In the genomic region with DNA sequence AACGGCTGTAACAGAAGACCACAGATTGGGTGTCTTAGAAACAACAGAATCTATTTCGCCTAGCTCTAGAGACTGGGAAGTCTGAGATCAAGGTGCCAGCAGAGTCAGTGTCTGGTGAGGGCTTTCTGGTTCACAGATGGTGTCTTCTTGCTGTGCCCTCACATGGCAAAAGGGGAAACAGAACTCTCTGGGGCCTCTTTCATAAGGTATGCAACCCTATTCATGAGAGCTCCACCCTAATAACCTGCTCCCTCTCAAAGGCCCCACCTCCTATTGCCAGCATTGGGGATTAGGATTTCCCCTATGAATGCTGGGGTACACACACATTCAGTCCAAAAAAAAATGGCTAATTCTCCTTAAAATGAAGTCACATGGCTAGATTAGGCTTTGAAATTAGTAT, we compare ENCODE assay signal across 26 cellular contexts. TPM values are rescaled to one million over a fixed set of nuclear protein-coding genes. Genes with fewer than 3 reads are reported as not detected.
A peak's percentile ranks its signal among the peaks of the same experiment; 100 is the strongest.
DNase-seq lines count a peak whose midpoint lies in the region; ATAC-seq, FAIRE-seq and TF ChIP-seq lines count a peak whose summit lies in the region.
"Had no signal": no experiment of that assay in that cellular context is flagged by ENCODE, and none has a peak within 500 bp of the region (broad histone marks: within the 10 kb centered on the region; RNA-seq: fewer than 3 reads in every experiment).

No MANE protein-coding gene starts in this region.

- FAIRE-seq in K562 (lab: Jason Lieb, UNC), result no peak
- FAIRE-seq: A549 had no signal

- POLR2A ChIA-PET in K562 (lab: Yijun Ruan, JAX), result interaction anchor here (0.7 to 2.4 kb wide), 3 partner anchors 10 to 63 kb away, joined by 3 to 29 read pairs (median 13); partner anchors contain the start of gene TXNDC5
- POLR2A ChIA-PET in naive thymus-derived CD8-positive, alpha-beta T cell (lab: Charles Lee), result no interaction called here

- H3K4me2 ChIP-seq in MM.1S (ENCODE audit: low read depth, low read length), result peak overlapping the region; percentile 100
- peak overlapping the region; percentile 23; the same call in 1 of the 2 replicates for H3K4me2 ChIP-seq in K562 (ENCODE audit: insufficient read depth, low read length)
- H3K4me2 ChIP-seq: A549, BLaER1 had no signal

- H3K4me1 ChIP-seq in MM.1S (ENCODE audit: low read length) (peaks cover 99% of the 10 kb centered on the region), K562 (replicated peaks in 1 of 2; ENCODE audit: control insufficient read depth in 2 of 2, insufficient read depth in 2 of 2, low read length in 2 of 2) (peaks cover 5 to 34% of the 10 kb centered on the region in 2 experiments)
- H3K4me1 ChIP-seq: adrenal gland, BLaER1 had no signal

- H3K27me3 ChIP-seq in MM.1S (replicated peaks; ENCODE audit: insufficient read depth, low read length) (no peaks in the 10 kb centered on the region), K562 (ENCODE audit: control insufficient read depth in 2 of 2, insufficient read depth in 2 of 2, low read length in 2 of 2) (no peaks in the 10 kb centered on the region)
- H3K27me3 ChIP-seq: adrenal gland, BLaER1, colonic mucosa, gastroesophageal sphincter had no signal

- peaks cover 14% of the 10 kb centered on the region for H3K9me1 ChIP-seq in K562 (ENCODE audit: control insufficient read depth, insufficient read depth, low read length)

- intact Hi-C loops in K562 (cut with micrococcal nuclease), result no loop called here

- H3K36me3 Mint-ChIP-seq in naive thymus-derived CD8-positive, alpha-beta T cell, result peaks cover 0 to 76% (median 13%) of the 10 kb centered on the region in 3 donors
- H3K36me3 Mint-ChIP-seq in activated naive CD4-positive, alpha-beta T cell treated with anti-CD3 and anti-CD28 coated beads, Interleukin-2, amount 50 U/mL, for 72 hours, result peaks cover 28 to 37% of the 10 kb centered on the region in 2 donors

- H3K27ac Mint-ChIP-seq in naive thymus-derived CD8-positive, alpha-beta T cell, result peak overlapping the region in 1 of 10 donors; percentile 22
- H3K27ac Mint-ChIP-seq in activated naive CD4-positive, alpha-beta T cell treated with anti-CD3 and anti-CD28 coated beads, Interleukin-2, amount 50 U/mL, for 72 hours, result no peak overlapping the region
- H3K27ac Mint-ChIP-seq: activated CD4-positive, alpha-beta memory T cell treated with anti-CD3 and anti-CD28 coated beads for 36 hours had no signal

- peaks cover 0 to 3% (median 0%) of the 10 kb centered on the region in 4 donors for H3K4me1 Mint-ChIP-seq in naive thymus-derived CD8-positive, alpha-beta T cell

- peaks cover 97% of the 10 kb centered on the region for H3K79me2 ChIP-seq in MM.1S (ENCODE audit: low read length)
- H3K79me2 ChIP-seq in K562 (ENCODE audit: control insufficient read depth, insufficient read depth, low read length), result peaks cover 24% of the 10 kb centered on the region

- TF ChIP-seq EP300 in K562 (IDR thresholded peaks at IDR 0.05; ENCODE audit: low read length), result no peak

- BruUV-seq in K562 (replicated peaks; lab: Mats Ljungman, UMichigan), result no TSS peak

- peak overlapping the region; percentile 100 for H3K9ac ChIP-seq in MM.1S (ENCODE audit: low read length)
- no peak overlapping the region for H3K9ac ChIP-seq in K562 (ENCODE audit: insufficient read depth in 1 of 2, low read depth in 2 of 2, low read length in 2 of 2)
- H3K9ac ChIP-seq: BLaER1 had no signal

- H3F3A ChIP-seq in MM.1S (ENCODE audit: insufficient read depth, low read length), result peaks cover 100% of the 10 kb centered on the region

- no peaks in the 10 kb centered on the region for H3K9me2 ChIP-seq in MM.1S (replicated peaks; ENCODE audit: insufficient read depth, low read length)

- TF ChIP-seq CTCF in GM12865 (IDR thresholded peaks at IDR 0.05; ENCODE audit: insufficient read depth, low read depth, low read length, missing control alignments) (no peak), MM.1S (IDR thresholded peaks at IDR 0.05; ENCODE audit: low read length) (no peak), K562 (IDR thresholded peaks at IDR 0.05 in 2 of 3, conservative IDR thresholded peaks at IDR 0.05 in 1 of 3; ENCODE audit: insufficient read depth in 2 of 3, low read depth in 1 of 3, low read length in 3 of 3) (no peak)

- H3K4me3 Mint-ChIP-seq in naive thymus-derived CD8-positive, alpha-beta T cell, result no peak overlapping the region
- H3K4me3 Mint-ChIP-seq: activated CD4-positive, alpha-beta memory T cell treated with anti-CD3 and anti-CD28 coated beads for 36 hours had no signal

- H3K4me3 ChIP-seq in GM12865 (ENCODE audit: low read depth, low read length) (no peak overlapping the region), MM.1S (ENCODE audit: low read length) (peak overlapping the region; percentile 14), K562 (no peak overlapping the region)
- H3K4me3 ChIP-seq: A549, adrenal gland, BLaER1, colonic mucosa, gastroesophageal sphincter, lung had no signal

- H3K27me3 Mint-ChIP-seq in naive thymus-derived CD8-positive, alpha-beta T cell, result no peaks in the 10 kb centered on the region
- H3K27me3 Mint-ChIP-seq: activated CD4-positive, alpha-beta memory T cell treated with anti-CD3 and anti-CD28 coated beads for 36 hours had no signal

- CTCF ChIA-PET in K562 (lab: Yijun Ruan, JAX; ENCODE audit: low intra/inter-chr PET ratio), result no interaction called here

- DNase-seq in GM12865 (ENCODE audit: low read depth) (peak; percentile 52), MM.1S (peak; percentile 76), K562 (ENCODE audit: extremely low read depth in 1 of 4, low spot score in 3 of 4) (no peak), NCI-H1092 (lab: John Stamatoyannopoulos, UW) (no peak), NCI-H2081 treated with DMSO at 0.1 percent for 48 hours (lab: John Stamatoyannopoulos, UW) (no peak)
- DNase-seq in naive thymus-derived CD8-positive, alpha-beta T cell, result no peak
- no peak for DNase-seq in activated naive CD4-positive, alpha-beta T cell treated with anti-CD3 and anti-CD28 coated beads, Interleukin-2, amount 50 U/mL, for 72 hours (ENCODE audit: low spot score in 2 of 2)
- DNase-seq: activated CD4-positive, alpha-beta memory T cell treated with anti-CD3 and anti-CD28 coated beads for 36 hours; activated gamma-delta T cell; activated T-cell treated with anti-CD3 and anti-CD28 coated beads for 4 hours; adrenal gland; COR-L47; DMS79 treated with DMSO at 0.1 percent for 48 hours; kidney glomerular epithelial cell; NCI-H146; NCI-H2171; NCI-H524 treated with DMSO at 0.1 percent for 48 hours; retina; stimulated activated CD4-positive, alpha-beta T cell treated with anti-CD3 and anti-CD28 coated beads, Interleukin-12 subunit alpha, Interleukin-12 subunit beta, amount 100 ng/mL, for 4 hours; T-helper 2 cell had no signal

- no peak overlapping the region for H2AFZ ChIP-seq in MM.1S (ENCODE audit: low read length)
- no peak overlapping the region for H2AFZ ChIP-seq in K562 (ENCODE audit: low read depth, low read length)

- no peaks in the 10 kb centered on the region for H3K9me3 Mint-ChIP-seq in naive thymus-derived CD8-positive, alpha-beta T cell
- H3K9me3 Mint-ChIP-seq in activated naive CD4-positive, alpha-beta T cell treated with anti-CD3 and anti-CD28 coated beads, Interleukin-2, amount 50 U/mL, for 72 hours, result no peaks in the 10 kb centered on the region
- H3K9me3 Mint-ChIP-seq: activated CD4-positive, alpha-beta memory T cell treated with anti-CD3 and anti-CD28 coated beads for 36 hours had no signal

- ATAC-seq in GM21529 (IDR thresholded peaks at IDR 0.05; ENCODE audit: unreplicated experiment), result peak; percentile 34
- no peak for ATAC-seq in K562
- no peak for ATAC-seq in naive thymus-derived CD8-positive, alpha-beta T cell
- no peak for ATAC-seq in activated naive CD4-positive, alpha-beta T cell treated with anti-CD3 and anti-CD28 coated beads, Interleukin-2, amount 50 U/mL, for 72 hours
- ATAC-seq: A549, gastroesophageal sphincter had no signal

- TF ChIP-seq RAD21 in K562 (CRISPR knock-in tag; conservative IDR thresholded peaks at IDR 0.05 in 1 of 2, IDR thresholded peaks at IDR 0.05 in 1 of 2), result no peak

- H4K20me1 ChIP-seq in MM.1S (ENCODE audit: insufficient read depth, low read length), result no peaks in the 10 kb centered on the region
- H4K20me1 ChIP-seq in K562 (replicated peaks; ENCODE audit: control insufficient read depth, insufficient read depth, low read length), result peaks cover 71% of the 10 kb centered on the region

- in situ Hi-C loops in K562 (cut with MboI), result no loop called here

- H3K9me3 ChIP-seq in MM.1S (replicated peaks; ENCODE audit: insufficient read depth, low read length), result no peaks in the 10 kb centered on the region
- no peaks in the 10 kb centered on the region for H3K9me3 ChIP-seq in K562 (replicated peaks; ENCODE audit: control insufficient read depth, insufficient read depth, low read depth, low read length)
- H3K9me3 ChIP-seq: A549, adrenal gland, BLaER1, colonic mucosa, gastroesophageal sphincter had no signal

- TF ChIP-seq POLR2A in K562 (conservative IDR thresholded peaks at IDR 0.05), result no peak

- 88% methylated on average over 2 of the region's 2 CpGs for WGBS in K562 (ENCODE audit: insufficient coverage, low coverage, missing lambda C conversion rate)

- H3K36me3 ChIP-seq in MM.1S (replicated peaks; ENCODE audit: insufficient read depth, low read length) (peaks cover 42% of the 10 kb centered on the region), K562 (ENCODE audit: control insufficient read depth, insufficient read depth, low read length) (peaks cover 95% of the 10 kb centered on the region)

- H3K27ac ChIP-seq in MM.1S (ENCODE audit: low read length) (peak overlapping the region; percentile 100), K562 (ENCODE audit: extremely low read depth, low read depth, low read length) (no peak overlapping the region)
- H3K27ac ChIP-seq: A549, adrenal gland, BLaER1, colonic mucosa, gastroesophageal sphincter had no signal

RNA-seq across cellular contexts. Expression of gene TXNDC5, which starts 10.0 kb away (rescaled TPM):
- 113 and 119 TPM in 2 replicates for total RNA-seq in K562 (2011; cell fraction: chromatin; rRNA removed; ENCODE audit: low replicate concordance)
- total RNA-seq in K562 (2011; cell fraction: nucleolus; rRNA removed), result 126 TPM in 2 replicates
- total RNA-seq in K562 (2011; cell fraction: nucleoplasm; rRNA removed), result 204 and 291 TPM in 2 replicates
- total RNA-seq in K562 (2014; rRNA removed) (136 and 163 TPM in 2 replicates), K562 (2014; rRNA removed; fragmentation: Illumina TruSeq; extraction: Trizol) (133 and 142 TPM in 2 replicates), K562 (2015; rRNA removed; fragmentation: Illumina TruSeq; extraction: Trizol) (145 and 151 TPM in 2 replicates), K562 (2021) (137 and 139 TPM in 2 replicates)
- polyA plus RNA-seq in K562 (2011; rRNA removed) (148 and 164 TPM in 2 replicates), K562 (2014; fragmentation: Illumina TruSeq; extraction: Trizol) (146 and 156 TPM in 2 replicates), K562 (2014; fragmentation: Nextera tagmentation; extraction: Ambion mirVana) (10 to 100 TPM; 33.9 to 44.0 TPM), K562 (2014; rRNA removed) (101 and 125 TPM in 2 replicates)
- 93.6 and 158 TPM in 2 replicates for polyA plus RNA-seq in K562 (2011; cell fraction: cytosol; rRNA removed)
- 77.6 and 108 TPM in 2 replicates for polyA plus RNA-seq in K562 (2011; cell fraction: nucleus; rRNA removed)
- polyA plus RNA-seq in K562 (2012), result 111 and 153 TPM in 2 replicates
- 135 and 149 TPM in 2 replicates for polyA minus RNA-seq in K562 (2011; rRNA and poly(A)+ RNA removed)
- 72.4 and 78.1 TPM in 2 replicates for polyA minus RNA-seq in K562 (2011; cell fraction: cytosol; rRNA and poly(A)+ RNA removed)
- polyA minus RNA-seq in K562 (2011; cell fraction: nucleus; rRNA and poly(A)+ RNA removed), result 27.7 and 54.0 TPM in 2 replicates
- 10 to 100 TPM; 10.7 to 12.1 TPM for total RNA-seq in naive thymus-derived CD8-positive, alpha-beta T cell
- polyA plus RNA-seq in naive thymus-derived CD8-positive, alpha-beta T cell, result 10 to 100 TPM; 14.5 to 25.2 (median 24.6) TPM
- total RNA-seq in activated naive CD4-positive, alpha-beta T cell treated with anti-CD3 and anti-CD28 coated beads, Interleukin-2, amount 50 U/mL, for 72 hours, result 10 to 100 TPM; 41.0 to 77.9 TPM

Comparison
In these comparisons a context has a peak if more than half of its experiments do, and no peak if none do; other contexts are left out.
1. DNase-seq: peak in GM12865 (single experiment) and MM.1S (single experiment); none in K562 (0 of 4), naive thymus-derived CD8-positive, alpha-beta T cell (0 of 10), NCI-H1092 (single experiment), activated naive CD4-positive, alpha-beta T cell treated with anti-CD3 and anti-CD28 coated beads, Interleukin-2, amount 50 U/mL, for 72 hours (0 of 2) and NCI-H2081 treated with DMSO at 0.1 percent for 48 hours (single experiment).